9 cellular contexts compared by ENCODE assay signal in the genomic region with DNA sequence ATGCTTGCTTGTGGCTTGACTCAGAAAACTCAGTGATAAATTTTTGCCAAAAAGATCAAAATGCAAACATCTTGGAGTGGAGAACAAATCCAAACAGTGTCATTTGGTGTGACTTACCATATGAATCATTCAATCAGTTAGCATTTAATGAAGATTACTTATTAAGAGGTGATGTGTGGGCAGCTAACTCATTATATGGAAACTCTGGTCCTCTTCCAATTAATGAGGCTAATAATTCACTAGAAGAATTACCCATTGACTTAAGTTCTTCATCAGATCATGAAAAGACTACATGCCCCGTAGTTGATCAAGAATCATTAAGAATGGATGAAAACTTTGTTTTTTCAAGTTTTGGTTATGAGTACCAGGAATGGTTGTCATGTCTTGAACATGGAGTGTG.
"Had no signal": no experiment of that assay in that cellular context is flagged by ENCODE, and none has a peak within 500 bp of the region (broad histone marks: within the 10 kb centered on the region; RNA-seq: fewer than 3 reads in every experiment).

No MANE protein-coding gene starts in this region.

- H3K4me3 ChIP-seq: GM23248, HAP-1 had no signal

- H2AFZ ChIP-seq: GM23248 had no signal

- H3K27ac ChIP-seq: GM23248, HL-60 had no signal

- H3K9me3 Mint-ChIP-seq: IgD-negative memory B cell had no signal

- H3K9me3 ChIP-seq: HAP-1 had no signal

- H3K9ac ChIP-seq: GM23248 had no signal

- FAIRE-seq: HepG2 had no signal

- H3K36me3 ChIP-seq: HAP-1 had no signal

- H3K4me1 Mint-ChIP-seq: IgD-negative memory B cell had no signal

- H3K27ac Mint-ChIP-seq: IgD-negative memory B cell had no signal

- ATAC-seq: HCT116, HepG2 had no signal

- H3K36me3 Mint-ChIP-seq: IgD-negative memory B cell had no signal

- DNase-seq: GM23248, GOT3, H7, KBM-7 had no signal

- H3K4me3 Mint-ChIP-seq: IgD-negative memory B cell had no signal
